In the genomic region with DNA sequence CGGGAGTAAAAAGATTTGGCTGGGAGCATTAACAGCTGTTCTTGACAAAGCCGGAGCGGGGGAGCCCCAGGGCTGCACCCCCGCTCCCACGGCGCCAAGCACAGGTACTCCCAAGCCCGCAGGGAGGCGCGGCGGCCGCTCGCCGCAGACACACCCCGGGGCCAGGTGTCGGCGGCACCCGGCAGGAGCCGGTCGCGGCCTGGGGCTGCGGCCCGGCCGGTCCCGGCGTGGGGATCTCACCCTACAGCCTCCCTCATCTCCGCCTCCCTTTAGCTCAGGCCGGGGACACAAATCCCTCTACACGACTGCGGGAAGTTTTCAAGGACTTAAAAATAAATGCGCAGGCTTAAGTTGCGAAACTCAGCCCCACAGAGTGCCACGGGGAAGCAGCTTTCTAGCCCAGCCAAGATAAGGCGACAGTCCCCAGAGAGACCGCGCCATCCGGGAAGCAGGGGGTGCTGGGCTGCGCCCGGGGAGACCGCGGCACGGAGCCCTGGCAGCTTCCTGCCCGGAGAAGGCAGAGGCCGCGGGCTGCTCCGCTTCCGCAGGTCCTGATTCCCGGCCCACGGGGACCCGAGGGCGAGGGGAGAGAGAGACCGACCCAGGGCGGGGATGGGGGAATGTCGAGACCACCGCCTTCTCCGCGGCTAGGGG, we compare ENCODE assay signal across 8 cellular contexts. TPM values are rescaled to one million over a fixed set of nuclear protein-coding genes. Genes with fewer than 3 reads are reported as not detected.
DNase-seq lines count a peak whose midpoint lies in the region; ATAC-seq and TF ChIP-seq lines count a peak whose summit lies in the region.

No MANE protein-coding gene starts in this region.

- DNase-seq in GM06990 (ENCODE audit: extremely low read depth, insufficient read length) = peak; percentile 82
- peak; percentile 65 for DNase-seq in SIG-M5 treated with dmso at 0.1 percent for 504 hours (lab: John Stamatoyannopoulos, UW; ENCODE audit: unreplicated experiment)
- DNase-seq in colonic mucosa = peak; percentile 63
- peak; percentile 80 for DNase-seq in left kidney (ENCODE audit: low read depth, low spot score)
- peak; percentile 52 for DNase-seq in stimulated activated CD8-positive, alpha-beta memory T cell treated with anti-CD3 and anti-CD28 coated beads, Interleukin-4, amount 100 ng/mL, for 48 hours
- DNase-seq in DMS114 treated with DMSO at 0.1 percent for 48 hours (lab: John Stamatoyannopoulos, UW; ENCODE audit: unreplicated experiment) = no peak

- H3K27me3 ChIP-seq in GM06990 (replicated peaks; ENCODE audit: control insufficient read depth, insufficient read depth, low read length) (no peaks in the 10 kb centered on the region), colonic mucosa (no peaks in the 10 kb centered on the region)

- H3K9ac ChIP-seq in colonic mucosa (ENCODE audit: low read depth in 2 of 2, low read length in 2 of 2) = peak overlapping the region; percentile 97

- H3K36me3 ChIP-seq in GM06990 (ENCODE audit: control insufficient read depth, insufficient read depth, low read length) (no peaks in the 10 kb centered on the region; the same call in 1 of the 2 replicates), colonic mucosa (no peaks in the 10 kb centered on the region)

- TF ChIP-seq CTCF in GM06990 (IDR thresholded peaks at IDR 0.05; ENCODE audit: insufficient read depth, low read length, poor library complexity, severe bottlenecking) = peak; percentile 13
- TF ChIP-seq CTCF in colonic mucosa (IDR thresholded peaks at IDR 0.05) = no peak

- ATAC-seq in GM19467 (IDR thresholded peaks at IDR 0.05; ENCODE audit: unreplicated experiment) (peak; percentile 42), HG03520 (IDR thresholded peaks at IDR 0.05; ENCODE audit: unreplicated experiment) (peak; percentile 41)

- no peaks in the 10 kb centered on the region for H3K4me1 ChIP-seq in colonic mucosa

- H3K27ac ChIP-seq in colonic mucosa = peak overlapping the region; percentile 93

- H3K4me3 ChIP-seq in GM06990 (replicated peaks; ENCODE audit: low read depth, low read length) (peak overlapping the region; percentile 91), colonic mucosa (peak overlapping the region; percentile 91)

- intact Hi-C loops in colonic mucosa (cut with DNase I) = loop anchor here (5.0 to 10.0 kb wide), 2 partner anchors 217 to 245 kb away; no protein-coding TSS in a partner anchor

- no peaks in the 10 kb centered on the region for H3K9me3 ChIP-seq in colonic mucosa

RNA-seq across cellular contexts. Expression of a gene that starts 0.5 kb away (rescaled TPM):
- total RNA-seq in colonic mucosa = 10 to 100 TPM; 50.2 to 77.1 TPM
